8 cellular contexts compared by ENCODE assay signal in genomic region chr2:11343626-11344341, GRCh38. TPM values are rescaled to one million over a fixed set of nuclear protein-coding genes. Genes with fewer than 3 reads are reported as not detected.
DNase-seq lines count a peak whose midpoint lies in the region; TF ChIP-seq lines count a peak whose summit lies in the region.

No MANE protein-coding gene starts in this region.

- DNase-seq in NCI-H1694 (lab: John Stamatoyannopoulos, UW) (peak; percentile 38), NCI-H1694 treated with DMSO at 0.1 percent for 48 hours (lab: John Stamatoyannopoulos, UW) (no peak), NAMALWA (ENCODE audit: low spot score) (peak; percentile 68), lung microvascular endothelial cell (ENCODE audit: low read depth in 2 of 2) (peak; percentile 43 to 68)
- DNase-seq in activated CD4-positive, CD25-positive, alpha-beta regulatory T cell treated with anti-CD3 and anti-CD28 coated beads, Interleukin-2, amount 50 U/mL, for 72 hours = peak; percentile 48
- DNase-seq in stimulated activated CD8-positive, alpha-beta memory T cell treated with anti-CD3 and anti-CD28 coated beads, Interleukin-7, amount 100 ng/mL, for 4 hours (ENCODE audit: low read depth in 2 of 2) = peak; percentile 2 to 12

- intact Hi-C loops in dendritic cell treated with granulocyte-macrophage colony-stimulating factor and Interleukin-4, amounts not matched to agents 40 ng/mL and 50 ng/mL, for 4 days (cut with micrococcal nuclease) = loop anchor here (10.0 kb wide), 4 partner anchors 109 to 529 kb away; partner anchors contain the start of genes LPIN1 and PDIA6

- H3K27me3 Mint-ChIP-seq in dendritic cell treated with granulocyte-macrophage colony-stimulating factor and Interleukin-4, amounts not matched to agents 40 ng/mL and 50 ng/mL, for 4 days = no peaks in the 10 kb centered on the region

- no peaks in the 10 kb centered on the region for H3K9me3 ChIP-seq in HEK293 (ENCODE audit: control insufficient read depth, insufficient read depth, low read depth, low read length)

- peaks cover 21% of the 10 kb centered on the region for H3K4me1 ChIP-seq in HEK293 (ENCODE audit: control insufficient read depth, insufficient read depth, low read length)

- peak overlapping the region; percentile 87 for H3K4me3 Mint-ChIP-seq in dendritic cell treated with granulocyte-macrophage colony-stimulating factor and Interleukin-4, amounts not matched to agents 40 ng/mL and 50 ng/mL, for 4 days

- peak overlapping the region; percentile 86 for H3K27ac Mint-ChIP-seq in dendritic cell treated with granulocyte-macrophage colony-stimulating factor and Interleukin-4, amounts not matched to agents 40 ng/mL and 50 ng/mL, for 4 days

- CTCF ChIA-PET in HEK293 (lab: Yijun Ruan, JAX) = interaction anchor here (0.7 to 1.2 kb wide), 2 partner anchors 45 to 239 kb away, joined by 3 to 4 read pairs; no protein-coding TSS in a partner anchor

- peak overlapping the region; percentile 64 for H3K4me3 ChIP-seq in HEK293 (ENCODE audit: low read depth, low read length)

- H3K27ac ChIP-seq in HEK293 (ENCODE audit: extremely low read depth, low read depth, low read length) = peak overlapping the region; percentile 92

- H3K4me1 Mint-ChIP-seq in dendritic cell treated with granulocyte-macrophage colony-stimulating factor and Interleukin-4, amounts not matched to agents 40 ng/mL and 50 ng/mL, for 4 days (ENCODE audit: low read depth) = peaks cover 24% of the 10 kb centered on the region

- POLR2A ChIA-PET in HEK293 (lab: Yijun Ruan, JAX) = interaction anchor here (0.6 to 3.7 kb wide), 11 partner anchors 9 to 211 kb away, joined by 3 to 24 read pairs (median 4); partner anchors contain the start of genes E2F6 and SLC66A3

- peak; percentile 7; the same call in 1 of the 2 replicates for TF ChIP-seq CTCF in HEK293 (tag by site-specific recombination; IDR thresholded peaks at IDR 0.05)

- peaks cover 7% of the 10 kb centered on the region for H3K36me3 Mint-ChIP-seq in dendritic cell treated with granulocyte-macrophage colony-stimulating factor and Interleukin-4, amounts not matched to agents 40 ng/mL and 50 ng/mL, for 4 days (ENCODE audit: low read depth)

- H3K9me3 Mint-ChIP-seq in dendritic cell treated with granulocyte-macrophage colony-stimulating factor and Interleukin-4, amounts not matched to agents 40 ng/mL and 50 ng/mL, for 4 days = no peaks in the 10 kb centered on the region

- H3K36me3 ChIP-seq in HEK293 (ENCODE audit: control insufficient read depth in 2 of 2, insufficient read depth in 1 of 2, low read length in 2 of 2) = no peaks in the 10 kb centered on the region

TF ChIP-seq in HEK293, 187 proteins besides CTCF, POLR2A, EP300 and RAD21 (continues in another document):
- TF ChIP-seq GLIS1 (tag by site-specific recombination; IDR thresholded peaks at IDR 0.05) (peak; percentile 47), PRDM10 (tag by site-specific recombination; IDR thresholded peaks at IDR 0.05) (peak; percentile 90), ZNF777 (tag by site-specific recombination; IDR thresholded peaks at IDR 0.05; ENCODE audit: borderline replicate concordance) (no peak), ZNF114 (tag by site-specific recombination; IDR thresholded peaks at IDR 0.05) (no peak), ZNF670 (tag by site-specific recombination; IDR thresholded peaks at IDR 0.05; ENCODE audit: low read depth) (no peak), ZBTB11 (tag by site-specific recombination; conservative IDR thresholded peaks at IDR 0.05; ENCODE audit: low read depth) (0 out of 2 replicates have a peak, but pooled peaks have one; percentile 17), EGR2 (tag by site-specific recombination; IDR thresholded peaks at IDR 0.05; ENCODE audit: low read depth) (peak; percentile 75; the same call in 1 of the 2 replicates), ZNF580 (tag by site-specific recombination; IDR thresholded peaks at IDR 0.05) (no peak), WT1 (tag by site-specific recombination; IDR thresholded peaks at IDR 0.05) (peak; percentile 65), ZBTB26 (tag by site-specific recombination; optimal IDR thresholded peaks at IDR 0.05) (peak; percentile 73), ZNF776 (tag by site-specific recombination; IDR thresholded peaks at IDR 0.05; ENCODE audit: borderline replicate concordance) (no peak), GLIS2 (tag by site-specific recombination; IDR thresholded peaks at IDR 0.05) (peak; percentile 86), ZNF501 (tag by site-specific recombination; IDR thresholded peaks at IDR 0.05) (0 out of 2 replicates have a peak, but pooled peaks have one; percentile 38), OVOL3 (tag by site-specific recombination; IDR thresholded peaks at IDR 0.05) (no peak), ZNF404 (tag by site-specific recombination; IDR thresholded peaks at IDR 0.05) (no peak), ZNF423 (tag by site-specific recombination; IDR thresholded peaks at IDR 0.05) (no peak), SCRT1 (tag by site-specific recombination; IDR thresholded peaks at IDR 0.05; ENCODE audit: borderline replicate concordance) (no peak)

RNA-seq across cellular contexts. Expression of gene ROCK2, which starts 0.7 kb away (rescaled TPM):
- 31.8 and 37.1 TPM in 2 replicates for total RNA-seq in lung microvascular endothelial cell
